Comparison of ENCODE assay signal across 7 cellular contexts in genomic region chr5:139091439-139092156, GRCh38.
DNase-seq lines count a peak whose midpoint lies in the region; ATAC-seq lines count a peak whose summit lies in the region.

No MANE protein-coding gene starts in this region.

- DNase-seq in HCEC 1CT (peak; percentile 17), SW480 (ENCODE audit: low spot score) (peak; percentile 29), left cardiac atrium (no peak), superior temporal gyrus (ENCODE audit: extremely low spot score) (peak; percentile 69), LoVo (ENCODE audit: low spot score) (no peak)
- DNase-seq in stimulated activated CD4-positive, alpha-beta T cell treated with anti-CD3 and anti-CD28 coated beads, Interleukin-4, amount 100 ng/mL, for 4 hours, result no peak

- ATAC-seq in left cardiac atrium (peak; percentile 67 to 96), GM21390 (IDR thresholded peaks at IDR 0.05; ENCODE audit: unreplicated experiment) (no peak)

- intact Hi-C loops in left cardiac atrium (cut with DNase I), result loop anchor here (5.0 kb wide), 1 partner anchor 171 kb away; no protein-coding TSS in a partner anchor

Comparison
In these comparisons a context has a peak if more than half of its experiments do, and no peak if none do; other contexts are left out.
1. DNase-seq: peak in HCEC 1CT (single experiment), SW480 (single experiment) and superior temporal gyrus (single experiment); none in left cardiac atrium (single experiment), LoVo (single experiment) and stimulated activated CD4-positive, alpha-beta T cell treated with anti-CD3 and anti-CD28 coated beads, Interleukin-4, amount 100 ng/mL, for 4 hours (0 of 2).